Comparison of ENCODE assay signal across 27 cellular contexts in genomic region chr7:71173955-71174354, GRCh38. TPM values are rescaled to one million over a fixed set of nuclear protein-coding genes. Genes with fewer than 3 reads are reported as not detected.
DNase-seq lines count a peak whose midpoint lies in the region; TF ChIP-seq lines count a peak whose summit lies in the region.
"Had no signal": no experiment of that assay in that cellular context is flagged by ENCODE, and none has a peak within 500 bp of the region (broad histone marks: within the 10 kb centered on the region; RNA-seq: fewer than 3 reads in every experiment).

No MANE protein-coding gene starts in this region.

- H3K18ac ChIP-seq in neuronal stem cell (ENCODE audit: low read length) = no peak overlapping the region

- H3K4me1 ChIP-seq in neuronal stem cell (ENCODE audit: control insufficient read depth in 2 of 2, insufficient read depth in 1 of 2, low read depth in 1 of 2, low read length in 2 of 2) = no peaks in the 10 kb centered on the region
- H3K4me1 ChIP-seq: foreskin keratinocyte, transverse colon had no signal

- DNase-seq in DMS 273 (lab: John Stamatoyannopoulos, UW; ENCODE audit: unreplicated experiment) (peak; percentile 66), DMS 273 treated with DMSO at 0.1 percent for 48 hours (lab: John Stamatoyannopoulos, UW) (no peak), NCI-H2029 (lab: John Stamatoyannopoulos, UW) (peak; percentile 19), choroid plexus epithelial cell (ENCODE audit: low read depth) (peak; percentile 3), neuronal stem cell (ENCODE audit: low spot score) (no peak), ACHN (no peak), epidermal melanocyte (ENCODE audit: insufficient read length, low spot score) (no peak)
- DNase-seq in activated T-cell treated with anti-CD3 and anti-CD28 coated beads, Interleukin-2, amount 50 U/mL, for 24 hours = no peak
- DNase-seq: activated CD4-positive, alpha-beta T cell treated with anti-CD3 and anti-CD28 coated beads, Interleukin-2, amount 10 ng/mL, durations not matched to agents 7 days and 5 days; activated CD8-positive, alpha-beta memory T cell treated with anti-CD3 and anti-CD28 coated beads, Interleukin-2, amount 10 ng/mL, durations not matched to agents 7 days and 5 days; AML-193; aorta; CD8-positive, alpha-beta T cell; DMS153; foreskin keratinocyte; NCI-H510A treated with DMSO at 0.1 percent for 48 hours; SK-N-SH; stimulated activated naive CD8-positive, alpha-beta T cell treated with anti-CD3 and anti-CD28 coated beads, Interleukin-15, amount 100 ng/mL, for 72 hours; T-helper 2 cell; transverse colon had no signal

- peaks cover 0 to 9% of the 10 kb centered on the region in 2 donors for H3K9me3 ChIP-seq in neuronal stem cell (replicated peaks in 1 of 2; ENCODE audit: control insufficient read depth in 2 of 2, insufficient read depth in 1 of 2, low read depth in 1 of 2, low read length in 2 of 2)

- no peak overlapping the region for H3K23ac ChIP-seq in neuronal stem cell (ENCODE audit: low read depth, low read length, poor library complexity)

- H3K27me3 ChIP-seq in neuronal stem cell (ENCODE audit: control insufficient read depth in 3 of 3, insufficient read depth in 3 of 3, low read depth in 1 of 3, low read length in 3 of 3) = no peaks in the 10 kb centered on the region
- H3K27me3 ChIP-seq: foreskin keratinocyte, transverse colon had no signal

- H3K9ac ChIP-seq in neuronal stem cell (ENCODE audit: low read depth, low read length, poor library complexity) = no peak overlapping the region
- H3K9ac ChIP-seq: SK-N-SH had no signal

- no CpG with 5 or more reads among the region's 7 CpGs for WGBS in neuronal stem cell (ENCODE audit: extremely low coverage in 2 of 2, insufficient read length in 2 of 2, insufficient replicate concordance in 1 of 2), 2 donors

- H3K4me2 ChIP-seq in neuronal stem cell (ENCODE audit: insufficient read depth, low read length, poor library complexity, severe bottlenecking) = no peak overlapping the region
- H3K4me2 ChIP-seq: SK-N-SH had no signal

- no peak overlapping the region for H3K4ac ChIP-seq in neuronal stem cell (ENCODE audit: low read length)

- H3K14ac ChIP-seq in neuronal stem cell (ENCODE audit: low read length) = no peak overlapping the region

- H3K36me3 ChIP-seq in neuronal stem cell (replicated peaks in 1 of 2; ENCODE audit: control insufficient read depth in 2 of 2, insufficient read depth in 2 of 2, low read length in 2 of 2) = no peaks in the 10 kb centered on the region
- H3K36me3 ChIP-seq: transverse colon had no signal

- H2BK15ac ChIP-seq in neuronal stem cell (ENCODE audit: low read length) = no peak overlapping the region

- TF ChIP-seq CTCF in choroid plexus epithelial cell (conservative IDR thresholded peaks at IDR 0.05; ENCODE audit: low read depth, low read length) = no peak

- no peak overlapping the region for H3K27ac Mint-ChIP-seq in activated T-cell treated with anti-CD3 and anti-CD28 coated beads, Interleukin-2, amount 50 U/mL, for 24 hours
- H3K27ac Mint-ChIP-seq: activated CD4-positive, alpha-beta T cell treated with anti-CD3 and anti-CD28 coated beads, Interleukin-2, amount 10 ng/mL, durations not matched to agents 7 days and 5 days; activated CD8-positive, alpha-beta memory T cell treated with anti-CD3 and anti-CD28 coated beads, Interleukin-2, amount 10 ng/mL, durations not matched to agents 7 days and 5 days; activated naive CD4-positive, alpha-beta T cell treated with anti-CD3 and anti-CD28 coated beads, Interleukin-2, amount 50 U/mL, for 24 hours; CD8-positive, alpha-beta T cell; progenitor cell of endocrine pancreas; stimulated activated naive CD8-positive, alpha-beta T cell treated with anti-CD3 and anti-CD28 coated beads, Interleukin-15, amount 100 ng/mL, for 72 hours had no signal

- no peak overlapping the region for H2BK5ac ChIP-seq in neuronal stem cell (ENCODE audit: low read length)

- H3K4me3 ChIP-seq in choroid plexus epithelial cell (ENCODE audit: low read depth, low read length) (no peak overlapping the region), neuronal stem cell (ENCODE audit: low read length in 2 of 2) (no peak overlapping the region)
- H3K4me3 ChIP-seq: mucosa of descending colon, transverse colon had no signal

- no peak overlapping the region for H2BK12ac ChIP-seq in neuronal stem cell (ENCODE audit: low read length)

- no peak overlapping the region for H3K27ac ChIP-seq in neuronal stem cell (replicated peaks; ENCODE audit: low read length)
- H3K27ac ChIP-seq: 22Rv1, epithelial cell of prostate, foreskin keratinocyte, transverse colon, VCaP had no signal

- peak overlapping the region; percentile 31 for H2AK5ac ChIP-seq in neuronal stem cell (ENCODE audit: low read depth, low read length)

- H4K91ac ChIP-seq in neuronal stem cell (ENCODE audit: low read depth, low read length, poor library complexity) = no peak overlapping the region

- H2BK120ac ChIP-seq in neuronal stem cell (ENCODE audit: low read depth, low read length) = no peak overlapping the region

- no peaks in the 10 kb centered on the region for H3K27me3 Mint-ChIP-seq in activated T-cell treated with anti-CD3 and anti-CD28 coated beads, Interleukin-2, amount 50 U/mL, for 24 hours
- H3K27me3 Mint-ChIP-seq: activated CD4-positive, alpha-beta T cell treated with anti-CD3 and anti-CD28 coated beads, Interleukin-2, amount 10 ng/mL, durations not matched to agents 7 days and 5 days; activated CD8-positive, alpha-beta memory T cell treated with anti-CD3 and anti-CD28 coated beads, Interleukin-2, amount 10 ng/mL, durations not matched to agents 7 days and 5 days; activated naive CD4-positive, alpha-beta T cell treated with anti-CD3 and anti-CD28 coated beads, Interleukin-2, amount 50 U/mL, for 24 hours; central memory CD8-positive, alpha-beta T cell; progenitor cell of endocrine pancreas; stimulated activated naive CD8-positive, alpha-beta T cell treated with anti-CD3 and anti-CD28 coated beads, Interleukin-15, amount 100 ng/mL, for 72 hours had no signal

- peaks cover 13% of the 10 kb centered on the region for H3K9me3 Mint-ChIP-seq in activated T-cell treated with anti-CD3 and anti-CD28 coated beads, Interleukin-2, amount 50 U/mL, for 24 hours

- H3K4me1 Mint-ChIP-seq in activated T-cell treated with anti-CD3 and anti-CD28 coated beads, Interleukin-2, amount 50 U/mL, for 24 hours (ENCODE audit: low read depth) = no peaks in the 10 kb centered on the region
- H3K4me1 Mint-ChIP-seq: activated CD4-positive, alpha-beta T cell treated with anti-CD3 and anti-CD28 coated beads, Interleukin-2, amount 10 ng/mL, durations not matched to agents 7 days and 5 days; activated CD8-positive, alpha-beta memory T cell treated with anti-CD3 and anti-CD28 coated beads, Interleukin-2, amount 10 ng/mL, durations not matched to agents 7 days and 5 days; activated naive CD4-positive, alpha-beta T cell treated with anti-CD3 and anti-CD28 coated beads, Interleukin-2, amount 50 U/mL, for 24 hours; central memory CD8-positive, alpha-beta T cell; stimulated activated naive CD8-positive, alpha-beta T cell treated with anti-CD3 and anti-CD28 coated beads, Interleukin-15, amount 100 ng/mL, for 72 hours had no signal

- no peak overlapping the region for H3K4me3 Mint-ChIP-seq in activated T-cell treated with anti-CD3 and anti-CD28 coated beads, Interleukin-2, amount 50 U/mL, for 24 hours
- H3K4me3 Mint-ChIP-seq: activated CD4-positive, alpha-beta T cell treated with anti-CD3 and anti-CD28 coated beads, Interleukin-2, amount 10 ng/mL, durations not matched to agents 7 days and 5 days; activated CD8-positive, alpha-beta memory T cell treated with anti-CD3 and anti-CD28 coated beads, Interleukin-2, amount 10 ng/mL, durations not matched to agents 7 days and 5 days; activated naive CD4-positive, alpha-beta T cell treated with anti-CD3 and anti-CD28 coated beads, Interleukin-2, amount 50 U/mL, for 24 hours; CD8-positive, alpha-beta T cell; central memory CD8-positive, alpha-beta T cell; stimulated activated naive CD8-positive, alpha-beta T cell treated with anti-CD3 and anti-CD28 coated beads, Interleukin-15, amount 100 ng/mL, for 72 hours had no signal

- no peak overlapping the region for H4K8ac ChIP-seq in neuronal stem cell (ENCODE audit: low read depth, low read length)

- H3K36me3 Mint-ChIP-seq in activated T-cell treated with anti-CD3 and anti-CD28 coated beads, Interleukin-2, amount 50 U/mL, for 24 hours (ENCODE audit: low read depth) = no peaks in the 10 kb centered on the region
- H3K36me3 Mint-ChIP-seq: activated CD8-positive, alpha-beta memory T cell treated with anti-CD3 and anti-CD28 coated beads, Interleukin-2, amount 10 ng/mL, durations not matched to agents 7 days and 5 days; activated naive CD4-positive, alpha-beta T cell treated with anti-CD3 and anti-CD28 coated beads, Interleukin-2, amount 50 U/mL, for 24 hours; CD8-positive, alpha-beta T cell had no signal

- in situ Hi-C loops in ACHN (cut with HindIII; ENCODE audit: low pct_ligation_motif_present, low pct_unique_long_range_greater_than_20kb, low sequenced_read_pairs) = no loop called here

- H3K79me1 ChIP-seq in neuronal stem cell (ENCODE audit: low read depth, low read length) = no peaks in the 10 kb centered on the region

- no peak overlapping the region for H2AFZ ChIP-seq in neuronal stem cell (ENCODE audit: low read length)

RNA-seq across cellular contexts. Expression of gene GALNT17, which starts 42.0 kb away (rescaled TPM):
- polyA plus RNA-seq in neuronal stem cell (2013, experiment 1 of 2) = 6.2 TPM
- polyA plus RNA-seq in neuronal stem cell (2013, experiment 2 of 2) = 6.5 TPM
- polyA plus RNA-seq: foreskin keratinocyte, SK-N-SH had no signal

Comparison
In these comparisons a context has a peak if more than half of its experiments do, and no peak if none do; other contexts are left out.
1. DNase-seq: peak in DMS 273 (single experiment), NCI-H2029 (single experiment) and choroid plexus epithelial cell (single experiment); none in DMS 273 treated with DMSO at 0.1 percent for 48 hours (single experiment), neuronal stem cell (single experiment), ACHN (single experiment), activated T-cell treated with anti-CD3 and anti-CD28 coated beads, Interleukin-2, amount 50 U/mL, for 24 hours (single experiment) and epidermal melanocyte (single experiment).